2 cellular contexts compared by ENCODE assay signal in the genomic region with DNA sequence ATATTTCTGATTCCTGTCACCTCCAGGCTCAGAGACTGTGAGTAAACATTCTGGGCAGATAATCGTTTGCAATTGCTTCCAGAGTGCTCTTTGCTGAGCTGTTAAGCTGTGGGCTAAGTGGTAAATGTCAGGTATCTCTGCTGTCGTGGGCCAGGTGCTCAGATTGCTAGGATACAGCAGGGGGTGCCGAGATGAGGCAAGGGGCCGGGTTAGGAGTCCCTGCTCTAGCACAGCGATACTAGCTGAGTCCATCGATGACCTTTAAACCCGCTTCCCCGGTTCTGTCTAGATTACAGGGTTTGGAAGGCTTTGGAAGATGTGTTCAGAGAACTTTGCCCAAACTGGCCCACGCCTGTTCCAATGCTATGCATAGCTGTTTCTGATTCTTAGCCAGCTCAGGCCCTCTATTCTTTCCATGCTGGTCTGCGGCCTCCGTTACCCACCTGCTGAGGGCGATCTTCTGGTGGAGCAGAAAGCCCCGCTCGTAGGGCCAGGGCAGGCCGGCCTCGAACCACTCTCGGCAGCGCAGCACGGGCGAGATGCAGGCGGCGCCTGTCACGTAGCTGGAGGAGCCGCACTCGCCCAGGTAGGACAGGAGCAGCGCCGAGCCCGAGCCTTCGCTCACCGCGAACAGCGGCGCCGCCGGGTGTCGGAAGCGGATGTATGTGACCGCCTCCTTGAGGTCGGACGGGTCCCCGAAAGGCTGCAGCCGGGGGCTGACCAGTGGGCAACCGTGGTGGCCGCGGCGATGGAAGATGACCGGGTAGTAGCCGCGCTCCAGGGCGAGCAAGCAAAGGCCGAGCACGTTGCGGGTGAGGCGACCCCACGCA.
TF ChIP-seq lines count a peak whose summit lies in the region.

No MANE protein-coding gene starts in this region.

TF ChIP-seq in SK-N-SH, 30 proteins besides CTCF, POLR2A, EP300 and RAD21:
- TF ChIP-seq, protein P1, sequence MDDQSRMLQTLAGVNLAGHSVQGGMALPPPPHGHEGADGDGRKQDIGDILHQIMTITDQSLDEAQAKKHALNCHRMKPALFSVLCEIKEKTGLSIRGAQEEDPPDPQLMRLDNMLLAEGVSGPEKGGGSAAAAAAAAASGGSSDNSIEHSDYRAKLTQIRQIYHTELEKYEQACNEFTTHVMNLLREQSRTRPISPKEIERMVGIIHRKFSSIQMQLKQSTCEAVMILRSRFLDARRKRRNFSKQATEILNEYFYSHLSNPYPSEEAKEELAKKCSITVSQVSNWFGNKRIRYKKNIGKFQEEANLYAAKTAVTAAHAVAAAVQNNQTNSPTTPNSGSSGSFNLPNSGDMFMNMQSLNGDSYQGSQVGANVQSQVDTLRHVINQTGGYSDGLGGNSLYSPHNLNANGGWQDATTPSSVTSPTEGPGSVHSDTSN (IDR thresholded peaks at IDR 0.05) = no peak
- no peak for TF ChIP-seq YY1 (IDR thresholded peaks at IDR 0.05; ENCODE audit: low read depth)
- TF ChIP-seq JUND (IDR thresholded peaks at IDR 0.05) = no peak
- no peak for TF ChIP-seq NFIC (IDR thresholded peaks at IDR 0.05; ENCODE audit: borderline replicate concordance)
- TF ChIP-seq CHD2 (IDR thresholded peaks at IDR 0.05; ENCODE audit: low read length, partially characterized antibody) = no peak
- no peak for TF ChIP-seq GABPA (IDR thresholded peaks at IDR 0.05; ENCODE audit: low read depth)
- no peak for TF ChIP-seq SIN3A (IDR thresholded peaks at IDR 0.05; ENCODE audit: borderline replicate concordance, low read depth, low read length)
- no peak for TF ChIP-seq TCF12 (IDR thresholded peaks at IDR 0.05)
- TF ChIP-seq, protein P2, sequence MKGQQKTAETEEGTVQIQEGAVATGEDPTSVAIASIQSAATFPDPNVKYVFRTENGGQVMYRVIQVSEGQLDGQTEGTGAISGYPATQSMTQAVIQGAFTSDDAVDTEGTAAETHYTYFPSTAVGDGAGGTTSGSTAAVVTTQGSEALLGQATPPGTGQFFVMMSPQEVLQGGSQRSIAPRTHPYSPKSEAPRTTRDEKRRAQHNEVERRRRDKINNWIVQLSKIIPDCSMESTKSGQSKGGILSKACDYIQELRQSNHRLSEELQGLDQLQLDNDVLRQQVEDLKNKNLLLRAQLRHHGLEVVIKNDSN (IDR thresholded peaks at IDR 0.05; ENCODE audit: borderline replicate concordance, low read depth) = no peak
- TF ChIP-seq RFX5 (IDR thresholded peaks at IDR 0.05; ENCODE audit: low read length) = no peak
- TF ChIP-seq MXI1 (IDR thresholded peaks at IDR 0.05; ENCODE audit: low read depth, low read length) = no peak
- TF ChIP-seq GATA2 (CRISPR knock-in tag; IDR thresholded peaks at IDR 0.05) = no peak
- TF ChIP-seq FOXM1 (IDR thresholded peaks at IDR 0.05; ENCODE audit: low read depth) = no peak

TF ChIP-seq in SK-N-SH treated with all-trans-retinoic acid at 6 μM for 48 hours, 23 proteins besides CTCF, POLR2A, EP300 and RAD21:
- no peak for TF ChIP-seq ZNF70 (CRISPR knock-in tag; IDR thresholded peaks at IDR 0.05)
- no peak for TF ChIP-seq RARB (CRISPR knock-in tag; IDR thresholded peaks at IDR 0.05)
- TF ChIP-seq, protein P3, sequence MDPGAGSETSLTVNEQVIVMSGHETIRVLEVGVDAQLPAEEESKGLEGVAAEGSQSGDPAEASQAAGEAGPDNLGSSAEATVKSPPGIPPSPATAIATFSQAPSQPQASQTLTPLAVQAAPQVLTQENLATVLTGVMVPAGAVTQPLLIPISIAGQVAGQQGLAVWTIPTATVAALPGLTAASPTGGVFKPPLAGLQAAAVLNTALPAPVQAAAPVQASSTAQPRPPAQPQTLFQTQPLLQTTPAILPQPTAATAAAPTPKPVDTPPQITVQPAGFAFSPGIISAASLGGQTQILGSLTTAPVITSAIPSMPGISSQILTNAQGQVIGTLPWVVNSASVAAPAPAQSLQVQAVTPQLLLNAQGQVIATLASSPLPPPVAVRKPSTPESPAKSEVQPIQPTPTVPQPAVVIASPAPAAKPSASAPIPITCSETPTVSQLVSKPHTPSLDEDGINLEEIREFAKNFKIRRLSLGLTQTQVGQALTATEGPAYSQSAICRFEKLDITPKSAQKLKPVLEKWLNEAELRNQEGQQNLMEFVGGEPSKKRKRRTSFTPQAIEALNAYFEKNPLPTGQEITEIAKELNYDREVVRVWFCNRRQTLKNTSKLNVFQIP (CRISPR knock-in tag; IDR thresholded peaks at IDR 0.05; ENCODE audit: borderline replicate concordance, low read depth) = no peak
- TF ChIP-seq ZNF565 (CRISPR knock-in tag; conservative IDR thresholded peaks at IDR 0.05; ENCODE audit: low read depth) = no peak
- TF ChIP-seq ESRRG (CRISPR knock-in tag; IDR thresholded peaks at IDR 0.05) = no peak
- TF ChIP-seq ZFP3 (CRISPR knock-in tag; IDR thresholded peaks at IDR 0.05) = no peak
- no peak for TF ChIP-seq ARNTL (CRISPR knock-in tag; IDR thresholded peaks at IDR 0.05; ENCODE audit: borderline replicate concordance, low read depth)
- TF ChIP-seq CSDC2 (CRISPR knock-in tag; IDR thresholded peaks at IDR 0.05) = no peak
- no peak for TF ChIP-seq ZC3H10 (CRISPR knock-in tag; IDR thresholded peaks at IDR 0.05)
- no peak for TF ChIP-seq GLIS3 (CRISPR knock-in tag; IDR thresholded peaks at IDR 0.05)
- no peak for TF ChIP-seq ZFP30 (CRISPR knock-in tag; IDR thresholded peaks at IDR 0.05)
- no peak for TF ChIP-seq SNAI2 (CRISPR knock-in tag; IDR thresholded peaks at IDR 0.05)
- no peak for TF ChIP-seq TOX (CRISPR knock-in tag; IDR thresholded peaks at IDR 0.05; ENCODE audit: borderline replicate concordance)
